8 cellular contexts compared by ENCODE assay signal in genomic region chr5:40834849-40835787, GRCh38. TPM values are rescaled to one million over a fixed set of nuclear protein-coding genes. Genes with fewer than 3 reads are reported as not detected.
DNase-seq lines count a peak whose midpoint lies in the region; ATAC-seq and TF ChIP-seq lines count a peak whose summit lies in the region.

RPL37 (minus strand) TSS chr5:40835222; CDS start chr5:40835185, 37 bp downstream.

- peaks cover 42% of the 10 kb centered on the region for H3K36me3 ChIP-seq in OCI-LY3 (replicated peaks; ENCODE audit: low read depth, low read length)

- H4K20me1 ChIP-seq in OCI-LY3 (ENCODE audit: insufficient read depth, low read length): peaks cover 41% of the 10 kb centered on the region

- no peaks in the 10 kb centered on the region for H3K9me3 Mint-ChIP-seq in endothelial cell (ENCODE audit: unreplicated experiment)

- ATAC-seq in GM21515 (IDR thresholded peaks at IDR 0.05; ENCODE audit: unreplicated experiment): peak; percentile 99

- peak within 1 kb of the TSS; percentile 66 for H2AFZ ChIP-seq in OCI-LY3 (ENCODE audit: low read depth, low read length)

- peaks cover 53% of the 10 kb centered on the region for H3K79me2 ChIP-seq in OCI-LY3 (ENCODE audit: low read length)

- H3K9ac ChIP-seq in OCI-LY3 (ENCODE audit: low read length): peak within 1 kb of the TSS; percentile 99

- peaks cover 39% of the 10 kb centered on the region for H3K36me3 Mint-ChIP-seq in endothelial cell (ENCODE audit: low read depth, unreplicated experiment)

- H3K4me3 Mint-ChIP-seq in endothelial cell (ENCODE audit: unreplicated experiment): peak within 1 kb of the TSS; percentile 99

- peak within 1 kb of the TSS; percentile 98 for H3K4me3 ChIP-seq in OCI-LY3 (ENCODE audit: low read length)

- H3K9me3 ChIP-seq in OCI-LY3 (ENCODE audit: insufficient read depth, low read length): no peaks in the 10 kb centered on the region

- peaks cover 41% of the 10 kb centered on the region for H3K4me1 Mint-ChIP-seq in endothelial cell (ENCODE audit: unreplicated experiment)

- DNase-seq in D341Med (ENCODE audit: low spot score) (peak; percentile 94), HuH-7 (ENCODE audit: low spot score) (peak; percentile 91), endothelial cell (ENCODE audit: low spot score) (peak; percentile 85), midbrain (lab: John Stamatoyannopoulos, UW) (peak; percentile 97)
- peak; percentile 93 for DNase-seq in activated CD8-positive, alpha-beta memory T cell treated with anti-CD3 and anti-CD28 coated beads, Interleukin-2, amount 50 U/mL, for 48 hours
- peak; percentile 68 to 77 for DNase-seq in stimulated activated CD8-positive, alpha-beta memory T cell treated with anti-CD3 and anti-CD28 coated beads, Interleukin-2, amount 100 ng/mL, for 1 hour (ENCODE audit: low read depth in 2 of 2)

- peak within 1 kb of the TSS; percentile 95 for H3K27ac Mint-ChIP-seq in endothelial cell (ENCODE audit: unreplicated experiment)

- TF ChIP-seq CTCF in OCI-LY3 (IDR thresholded peaks at IDR 0.05; ENCODE audit: low read depth, low read length) (no peak), endothelial cell (IDR thresholded peaks at IDR 0.05; ENCODE audit: unreplicated experiment) (no peak)

- peaks cover 25% of the 10 kb centered on the region for H3K4me1 ChIP-seq in OCI-LY3 (ENCODE audit: low read length)

- peak within 1 kb of the TSS; percentile 91 for H3K4me2 ChIP-seq in OCI-LY3 (ENCODE audit: low read length)

- H3K27ac ChIP-seq in OCI-LY3 (ENCODE audit: low read length): peak within 1 kb of the TSS; percentile 77

- H3K27me3 Mint-ChIP-seq in endothelial cell (ENCODE audit: unreplicated experiment): peaks cover 16% of the 10 kb centered on the region

- no peaks in the 10 kb centered on the region for H3K27me3 ChIP-seq in OCI-LY3 (ENCODE audit: low read depth, low read length)

RNA-seq across cellular contexts. Expression of gene RPL37, which starts in this region (rescaled TPM):
- 1,272 TPM for total RNA-seq in endothelial cell (ENCODE audit: unreplicated experiment)

Comparison
In these comparisons a context has a peak if more than half of its experiments do, and no peak if none do; other contexts are left out.
1. Peak in every context shown above with its lines: DNase-seq, ATAC-seq, H3K4me3 ChIP-seq and H3K27ac ChIP-seq.